ENCODE assay signal across 1 cellular context in the genomic region with DNA sequence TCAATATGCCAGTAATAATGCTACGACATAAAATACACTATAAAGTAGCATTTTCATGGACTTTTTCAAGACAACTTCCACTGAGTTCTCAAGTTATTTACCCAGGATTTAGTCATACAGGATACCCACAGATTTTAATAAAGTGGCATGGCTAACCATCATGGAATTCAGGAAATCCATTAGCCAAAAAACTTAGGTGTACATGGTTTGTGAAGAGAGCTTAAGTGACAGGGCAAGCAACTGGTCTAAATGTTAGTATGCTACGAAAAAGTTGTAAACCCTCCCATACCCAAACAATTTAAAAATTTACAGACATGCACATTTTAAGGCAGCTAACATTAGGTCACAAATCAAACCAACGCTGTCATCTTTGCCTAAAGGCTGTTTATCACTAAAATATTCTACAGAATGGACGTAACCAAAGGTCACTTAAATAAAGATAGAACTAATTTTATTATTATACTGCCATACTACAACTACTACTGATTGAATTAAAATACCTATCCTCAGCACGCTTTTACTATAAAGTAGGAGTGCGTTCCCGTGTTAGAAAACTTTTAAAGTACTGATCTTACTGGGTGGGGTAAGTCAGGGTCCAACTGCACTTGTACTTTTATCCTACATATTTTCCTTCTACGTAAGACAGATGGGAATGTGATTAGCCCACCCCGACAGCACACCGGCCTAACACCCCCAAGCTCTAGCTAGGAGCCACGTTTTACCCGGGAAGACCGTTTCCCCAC.
TF ChIP-seq lines count a peak whose summit lies in the region.

No MANE protein-coding gene starts in this region.

TF ChIP-seq in IMR-90, 13 proteins besides CTCF, POLR2A, EP300 and RAD21 (continued from another document):
- TF ChIP-seq CHD1 (IDR thresholded peaks at IDR 0.05; ENCODE audit: low read depth, low read length) (no peak), RFX5 (IDR thresholded peaks at IDR 0.05; ENCODE audit: low read depth, low read length) (no peak)
TF ChIP-seq in IMR-90: peak in this region for 0.
